Comparison of ENCODE assay signal across 8 cellular contexts in the genomic region with DNA sequence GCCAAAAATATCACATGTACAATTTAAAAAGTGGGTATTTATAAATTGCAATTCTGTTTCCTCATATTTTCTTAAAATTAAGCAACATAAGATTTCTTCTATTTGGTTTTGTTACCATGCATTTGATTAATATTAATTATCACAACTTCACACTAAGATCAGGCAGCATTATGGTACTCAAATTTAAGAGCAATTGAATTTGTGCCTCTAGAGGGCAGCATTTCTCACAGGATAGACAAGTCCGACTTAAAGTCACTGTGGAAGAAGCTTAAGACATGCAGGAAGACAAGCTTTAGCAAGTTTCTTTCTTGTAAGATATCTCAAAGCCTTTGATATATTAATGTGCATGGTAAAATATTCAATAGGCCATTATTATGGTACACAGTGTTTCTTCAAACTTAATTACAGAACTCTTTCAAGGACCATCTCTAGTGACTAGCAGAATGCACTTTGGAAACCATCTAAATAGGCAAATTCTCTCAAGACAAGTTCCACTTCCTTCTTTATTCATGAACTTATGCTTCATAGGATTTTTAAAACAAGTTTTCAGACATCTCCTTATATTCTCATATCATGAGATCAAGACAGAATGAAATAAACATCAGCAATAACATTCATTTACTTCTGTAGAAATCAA. TPM values are rescaled to one million over a fixed set of nuclear protein-coding genes. Genes with fewer than 3 reads are reported as not detected.
DNase-seq lines count a peak whose midpoint lies in the region; ATAC-seq and TF ChIP-seq lines count a peak whose summit lies in the region.

No MANE protein-coding gene starts in this region.

- H3K27ac Mint-ChIP-seq in activated T-helper 2 cell treated with anti-CD3 and anti-CD28 coated beads, Interferon-gamma antibody, Interleukin-2, Interleukin-4, amounts not matched to agents 10 μg/mL and 5 μg/mL and 100 μg/mL, durations not matched to agents 14 hours and 24 hours and 36 hours = no peak overlapping the region

- H3K36me3 ChIP-seq in NT2/D1 (ENCODE audit: insufficient read depth, insufficient read length, low read length) = no peaks in the 10 kb centered on the region
- no peaks in the 10 kb centered on the region for H3K36me3 ChIP-seq in gastroesophageal sphincter

- DNase-seq in DMS153 treated with DMSO at 0.1 percent for 48 hours (lab: John Stamatoyannopoulos, UW; ENCODE audit: unreplicated experiment) (peak; percentile 33), HL-60 (ENCODE audit: low read depth in 1 of 2, low spot score in 1 of 2) (peak; percentile 80), NT2/D1 (ENCODE audit: low read depth, low spot score) (peak; percentile 85), pons (ENCODE audit: low spot score) (peak; percentile 94), GM19238 (ENCODE audit: insufficient read length, low spot score) (no peak)
- DNase-seq in activated T-helper 2 cell treated with anti-CD3 and anti-CD28 coated beads, Interferon-gamma antibody, Interleukin-2, Interleukin-4, amounts not matched to agents 10 μg/mL and 5 μg/mL and 100 μg/mL, durations not matched to agents 14 hours and 24 hours and 36 hours (ENCODE audit: low spot score) = peak; percentile 30

- H3K27ac ChIP-seq in HL-60 (replicated peaks) (no peak overlapping the region), gastroesophageal sphincter (no peak overlapping the region)

- H3K9me3 Mint-ChIP-seq in activated T-helper 2 cell treated with anti-CD3 and anti-CD28 coated beads, Interferon-gamma antibody, Interleukin-2, Interleukin-4, amounts not matched to agents 10 μg/mL and 5 μg/mL and 100 μg/mL, durations not matched to agents 14 hours and 24 hours and 36 hours = no peaks in the 10 kb centered on the region

- no peaks in the 10 kb centered on the region for H3K9me3 ChIP-seq in NT2/D1 (ENCODE audit: insufficient read depth, low read length)
- H3K9me3 ChIP-seq in gastroesophageal sphincter = no peaks in the 10 kb centered on the region

- TF ChIP-seq CTCF in HL-60 (IDR thresholded peaks at IDR 0.05; ENCODE audit: insufficient read depth, low read length) = peak; percentile 47
- TF ChIP-seq CTCF in gastroesophageal sphincter (IDR thresholded peaks at IDR 0.05) = peak; percentile 63 to 76 (median 72)

- no peaks in the 10 kb centered on the region for H3K27me3 Mint-ChIP-seq in activated T-helper 2 cell treated with anti-CD3 and anti-CD28 coated beads, Interferon-gamma antibody, Interleukin-2, Interleukin-4, amounts not matched to agents 10 μg/mL and 5 μg/mL and 100 μg/mL, durations not matched to agents 14 hours and 24 hours and 36 hours (ENCODE audit: low read depth)

- H3K27me3 ChIP-seq in HL-60 (ENCODE audit: insufficient read depth, poor library complexity, severe bottlenecking) (no peaks in the 10 kb centered on the region), NT2/D1 (ENCODE audit: insufficient read depth, insufficient read length) (no peaks in the 10 kb centered on the region), gastroesophageal sphincter (no peaks in the 10 kb centered on the region)

- intact Hi-C loops in activated T-helper 2 cell treated with anti-CD3 and anti-CD28 coated beads, Interferon-gamma antibody, Interleukin-2, Interleukin-4, amounts not matched to agents 10 μg/mL and 5 μg/mL and 100 μg/mL, durations not matched to agents 14 hours and 24 hours and 36 hours (cut with micrococcal nuclease) = loop anchor here (1.0 to 5.0 kb wide), 5 partner anchors 36 to 234 kb away; a partner anchor contains a TSS

- no peak overlapping the region for H3K9ac ChIP-seq in NT2/D1 (ENCODE audit: insufficient read length, low read depth)

- H3K4me1 Mint-ChIP-seq in activated T-helper 2 cell treated with anti-CD3 and anti-CD28 coated beads, Interferon-gamma antibody, Interleukin-2, Interleukin-4, amounts not matched to agents 10 μg/mL and 5 μg/mL and 100 μg/mL, durations not matched to agents 14 hours and 24 hours and 36 hours (ENCODE audit: low read depth) = peaks cover 21% of the 10 kb centered on the region

- ATAC-seq in GM19455 (IDR thresholded peaks at IDR 0.05; ENCODE audit: unreplicated experiment) = peak; percentile 70
- no peak for ATAC-seq in gastroesophageal sphincter

- no peak for TF ChIP-seq POLR2A in gastroesophageal sphincter (IDR thresholded peaks at IDR 0.05)

- H3K4me3 ChIP-seq in HL-60 (replicated peaks; ENCODE audit: insufficient read depth, low read length) (no peak overlapping the region), NT2/D1 (ENCODE audit: insufficient read length, low read depth) (no peak overlapping the region), gastroesophageal sphincter (no peak overlapping the region)

- peaks cover 2% of the 10 kb centered on the region for H3K36me3 Mint-ChIP-seq in activated T-helper 2 cell treated with anti-CD3 and anti-CD28 coated beads, Interferon-gamma antibody, Interleukin-2, Interleukin-4, amounts not matched to agents 10 μg/mL and 5 μg/mL and 100 μg/mL, durations not matched to agents 14 hours and 24 hours and 36 hours (ENCODE audit: low read depth)

- no peak overlapping the region for H3K4me3 Mint-ChIP-seq in activated T-helper 2 cell treated with anti-CD3 and anti-CD28 coated beads, Interferon-gamma antibody, Interleukin-2, Interleukin-4, amounts not matched to agents 10 μg/mL and 5 μg/mL and 100 μg/mL, durations not matched to agents 14 hours and 24 hours and 36 hours (ENCODE audit: low read depth)

- TF ChIP-seq EP300 in gastroesophageal sphincter (IDR thresholded peaks at IDR 0.05) = no peak

- H3K4me1 ChIP-seq in NT2/D1 (ENCODE audit: insufficient read depth, insufficient read length) (no peaks in the 10 kb centered on the region), gastroesophageal sphincter (peaks cover 0 to 6% (median 0%) of the 10 kb centered on the region in 3 donors)

- 0 to 7% methylated on average over 1 of the region's 1 CpG for WGBS in gastroesophageal sphincter (ENCODE audit: low coverage in 1 of 2), 2 donors

RNA-seq across cellular contexts. Expression of a gene that starts 35.0 kb away (rescaled TPM):
- total RNA-seq in activated T-helper 2 cell treated with anti-CD3 and anti-CD28 coated beads, Interferon-gamma antibody, Interleukin-2, Interleukin-4, amounts not matched to agents 10 μg/mL and 5 μg/mL and 100 μg/mL, durations not matched to agents 14 hours and 24 hours and 36 hours = 37.8 and 47.3 TPM in 2 replicates
- 100 to 1,000 TPM in 1 of 4 donors, 10 to 100 TPM in 3; 55.1 to 120 (median 85.5) TPM for total RNA-seq in gastroesophageal sphincter
